Comparison of ENCODE assay signal across 1 cellular context in the genomic region with DNA sequence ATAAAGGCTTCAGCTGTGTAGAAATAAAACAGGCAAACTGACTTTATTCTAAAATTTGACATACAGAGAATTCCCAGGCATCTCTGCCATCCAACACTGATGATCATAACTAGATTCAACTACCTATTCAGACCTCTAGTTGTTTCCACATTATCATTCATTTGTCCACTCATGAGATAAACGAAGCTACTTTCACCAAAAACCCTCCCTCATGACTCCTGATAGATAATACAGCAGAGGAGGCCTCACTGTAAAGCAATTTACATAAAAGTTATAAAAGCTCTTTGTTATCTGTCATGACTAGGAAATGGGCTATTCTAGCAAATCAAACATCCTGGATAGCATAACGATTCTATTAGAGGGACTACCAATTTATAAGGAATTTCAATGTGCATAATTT.
TF ChIP-seq lines count a peak whose summit lies in the region.

No MANE protein-coding gene starts in this region.

TF ChIP-seq in SK-N-SH, 30 proteins besides CTCF, POLR2A, EP300 and RAD21 (continued from another document):
- TF ChIP-seq, protein P1, sequence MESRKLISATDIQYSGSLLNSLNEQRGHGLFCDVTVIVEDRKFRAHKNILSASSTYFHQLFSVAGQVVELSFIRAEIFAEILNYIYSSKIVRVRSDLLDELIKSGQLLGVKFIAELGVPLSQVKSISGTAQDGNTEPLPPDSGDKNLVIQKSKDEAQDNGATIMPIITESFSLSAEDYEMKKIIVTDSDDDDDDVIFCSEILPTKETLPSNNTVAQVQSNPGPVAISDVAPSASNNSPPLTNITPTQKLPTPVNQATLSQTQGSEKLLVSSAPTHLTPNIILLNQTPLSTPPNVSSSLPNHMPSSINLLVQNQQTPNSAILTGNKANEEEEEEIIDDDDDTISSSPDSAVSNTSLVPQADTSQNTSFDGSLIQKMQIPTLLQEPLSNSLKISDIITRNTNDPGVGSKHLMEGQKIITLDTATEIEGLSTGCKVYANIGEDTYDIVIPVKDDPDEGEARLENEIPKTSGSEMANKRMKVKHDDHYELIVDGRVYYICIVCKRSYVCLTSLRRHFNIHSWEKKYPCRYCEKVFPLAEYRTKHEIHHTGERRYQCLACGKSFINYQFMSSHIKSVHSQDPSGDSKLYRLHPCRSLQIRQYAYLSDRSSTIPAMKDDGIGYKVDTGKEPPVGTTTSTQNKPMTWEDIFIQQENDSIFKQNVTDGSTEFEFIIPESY (IDR thresholded peaks at IDR 0.05; ENCODE audit: borderline replicate concordance, low read depth), result no peak
- TF ChIP-seq EZH2phosphoT487 (IDR thresholded peaks at IDR 0.05; ENCODE audit: borderline replicate concordance, low read depth) (no peak), GATA2 (CRISPR knock-in tag; IDR thresholded peaks at IDR 0.05) (no peak), SIN3A (IDR thresholded peaks at IDR 0.05; ENCODE audit: borderline replicate concordance, low read depth, low read length) (no peak), FOSL2 (IDR thresholded peaks at IDR 0.05; ENCODE audit: borderline replicate concordance, low read depth) (no peak), TAF1 (IDR thresholded peaks at IDR 0.05; ENCODE audit: borderline replicate concordance, low read depth, low read length) (no peak), FOXJ3 (CRISPR knock-in tag; IDR thresholded peaks at IDR 0.05) (no peak), POLR2AphosphoS5 (IDR thresholded peaks at IDR 0.05; ENCODE audit: low read depth, low read length) (no peak), YY1 (IDR thresholded peaks at IDR 0.05; ENCODE audit: low read depth) (no peak), JUND (IDR thresholded peaks at IDR 0.05) (no peak), TCF12 (IDR thresholded peaks at IDR 0.05) (no peak), MXI1 (IDR thresholded peaks at IDR 0.05; ENCODE audit: low read depth, low read length) (no peak)
- TF ChIP-seq, protein P2, sequence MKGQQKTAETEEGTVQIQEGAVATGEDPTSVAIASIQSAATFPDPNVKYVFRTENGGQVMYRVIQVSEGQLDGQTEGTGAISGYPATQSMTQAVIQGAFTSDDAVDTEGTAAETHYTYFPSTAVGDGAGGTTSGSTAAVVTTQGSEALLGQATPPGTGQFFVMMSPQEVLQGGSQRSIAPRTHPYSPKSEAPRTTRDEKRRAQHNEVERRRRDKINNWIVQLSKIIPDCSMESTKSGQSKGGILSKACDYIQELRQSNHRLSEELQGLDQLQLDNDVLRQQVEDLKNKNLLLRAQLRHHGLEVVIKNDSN (IDR thresholded peaks at IDR 0.05; ENCODE audit: borderline replicate concordance, low read depth), result no peak
- TF ChIP-seq, protein P3, sequence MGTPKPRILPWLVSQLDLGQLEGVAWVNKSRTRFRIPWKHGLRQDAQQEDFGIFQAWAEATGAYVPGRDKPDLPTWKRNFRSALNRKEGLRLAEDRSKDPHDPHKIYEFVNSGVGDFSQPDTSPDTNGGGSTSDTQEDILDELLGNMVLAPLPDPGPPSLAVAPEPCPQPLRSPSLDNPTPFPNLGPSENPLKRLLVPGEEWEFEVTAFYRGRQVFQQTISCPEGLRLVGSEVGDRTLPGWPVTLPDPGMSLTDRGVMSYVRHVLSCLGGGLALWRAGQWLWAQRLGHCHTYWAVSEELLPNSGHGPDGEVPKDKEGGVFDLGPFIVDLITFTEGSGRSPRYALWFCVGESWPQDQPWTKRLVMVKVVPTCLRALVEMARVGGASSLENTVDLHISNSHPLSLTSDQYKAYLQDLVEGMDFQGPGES (IDR thresholded peaks at IDR 0.05; ENCODE audit: low read depth, low read length), result no peak
- TF ChIP-seq, protein P4, sequence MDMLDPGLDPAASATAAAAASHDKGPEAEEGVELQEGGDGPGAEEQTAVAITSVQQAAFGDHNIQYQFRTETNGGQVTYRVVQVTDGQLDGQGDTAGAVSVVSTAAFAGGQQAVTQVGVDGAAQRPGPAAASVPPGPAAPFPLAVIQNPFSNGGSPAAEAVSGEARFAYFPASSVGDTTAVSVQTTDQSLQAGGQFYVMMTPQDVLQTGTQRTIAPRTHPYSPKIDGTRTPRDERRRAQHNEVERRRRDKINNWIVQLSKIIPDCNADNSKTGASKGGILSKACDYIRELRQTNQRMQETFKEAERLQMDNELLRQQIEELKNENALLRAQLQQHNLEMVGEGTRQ (IDR thresholded peaks at IDR 0.05; ENCODE audit: borderline replicate concordance, low read depth, low read length), result no peak
- TF ChIP-seq, protein P5, sequence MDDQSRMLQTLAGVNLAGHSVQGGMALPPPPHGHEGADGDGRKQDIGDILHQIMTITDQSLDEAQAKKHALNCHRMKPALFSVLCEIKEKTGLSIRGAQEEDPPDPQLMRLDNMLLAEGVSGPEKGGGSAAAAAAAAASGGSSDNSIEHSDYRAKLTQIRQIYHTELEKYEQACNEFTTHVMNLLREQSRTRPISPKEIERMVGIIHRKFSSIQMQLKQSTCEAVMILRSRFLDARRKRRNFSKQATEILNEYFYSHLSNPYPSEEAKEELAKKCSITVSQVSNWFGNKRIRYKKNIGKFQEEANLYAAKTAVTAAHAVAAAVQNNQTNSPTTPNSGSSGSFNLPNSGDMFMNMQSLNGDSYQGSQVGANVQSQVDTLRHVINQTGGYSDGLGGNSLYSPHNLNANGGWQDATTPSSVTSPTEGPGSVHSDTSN (IDR thresholded peaks at IDR 0.05), result no peak
TF ChIP-seq in SK-N-SH: peak in this region for 0.
